26 cellular contexts compared by ENCODE assay signal in genomic region chr11:57551941-57552340, GRCh38. TPM values are rescaled to one million over a fixed set of nuclear protein-coding genes. Genes with fewer than 3 reads are reported as not detected.
"Had no signal": no experiment of that assay in that cellular context is flagged by ENCODE, and none has a peak within 500 bp of the region (broad histone marks: within the 10 kb centered on the region; RNA-seq: fewer than 3 reads in every experiment).

No MANE protein-coding gene starts in this region.

- H3K4me3 Mint-ChIP-seq: activated naive CD4-positive, alpha-beta T cell treated with anti-CD3 and anti-CD28 coated beads, Interleukin-2, amount 50 U/mL, for 24 hours; activated T-cell treated with anti-CD3 and anti-CD28 coated beads, Interleukin-2, amount 50 U/mL, for 72 hours; naive thymus-derived CD4-positive, alpha-beta T cell; stimulated activated naive CD8-positive, alpha-beta T cell treated with anti-CD3 and anti-CD28 coated beads, Interleukin-15, Interleukin-2, amounts not matched to agents 100 ng/mL and 50 ng/mL, for 24 hours; T-cell had no signal

- H3K27me3 Mint-ChIP-seq: activated naive CD4-positive, alpha-beta T cell treated with anti-CD3 and anti-CD28 coated beads, Interleukin-2, amount 50 U/mL, for 24 hours; naive thymus-derived CD4-positive, alpha-beta T cell; stimulated activated naive CD8-positive, alpha-beta T cell treated with anti-CD3 and anti-CD28 coated beads, Interleukin-15, Interleukin-2, amounts not matched to agents 100 ng/mL and 50 ng/mL, for 24 hours; T-cell had no signal

- H3K27me3 ChIP-seq: adrenal gland, ascending aorta, esophagus muscularis mucosa, right atrium auricular region, thyroid gland, upper lobe of right lung had no signal

- H3K4me1 ChIP-seq: ascending aorta, left ventricle myocardium inferior, psoas muscle, right atrium auricular region, thyroid gland, upper lobe of right lung had no signal

- ATAC-seq: activated T-cell treated with anti-CD3 and anti-CD28 coated beads, Interleukin-2, amount 50 U/mL, for 72 hours; naive thymus-derived CD4-positive, alpha-beta T cell; psoas muscle; T-cell; upper lobe of right lung had no signal

- DNase-seq: activated CD8-positive, alpha-beta memory T cell treated with anti-CD3 and anti-CD28 coated beads, Interleukin-2, amount 50 U/mL, for 48 hours; activated effector memory CD4-positive, alpha-beta T cell treated with anti-CD3 and anti-CD28 coated beads, Interleukin-2, amount 50 U/mL, for 16 hours; activated T-cell treated with anti-CD3 and anti-CD28 coated beads, Interleukin-2, amount 50 U/mL, for 72 hours; central memory CD4-positive, alpha-beta T cell; effector memory CD4-positive, alpha-beta T cell; left ventricle myocardium inferior; naive thymus-derived CD4-positive, alpha-beta T cell; psoas muscle; stimulated activated CD4-positive, alpha-beta T cell treated with anti-CD3 and anti-CD28 coated beads, Interleukin-4, amount 100 ng/mL, for 4 hours; substantia nigra; T-cell; thyroid gland; upper lobe of right lung; WERI-Rb-1 had no signal

- H3K27ac Mint-ChIP-seq: activated T-cell treated with anti-CD3 and anti-CD28 coated beads, Interleukin-2, amount 50 U/mL, for 72 hours; stimulated activated naive CD8-positive, alpha-beta T cell treated with anti-CD3 and anti-CD28 coated beads, Interleukin-15, Interleukin-2, amounts not matched to agents 100 ng/mL and 50 ng/mL, for 24 hours; T-cell had no signal

- H3K36me3 ChIP-seq: WERI-Rb-1 had no signal

- H3K9me3 Mint-ChIP-seq: activated naive CD4-positive, alpha-beta T cell treated with anti-CD3 and anti-CD28 coated beads, Interleukin-2, amount 50 U/mL, for 24 hours; activated T-cell treated with anti-CD3 and anti-CD28 coated beads, Interleukin-2, amount 50 U/mL, for 72 hours; naive thymus-derived CD4-positive, alpha-beta T cell; stimulated activated naive CD8-positive, alpha-beta T cell treated with anti-CD3 and anti-CD28 coated beads, Interleukin-15, Interleukin-2, amounts not matched to agents 100 ng/mL and 50 ng/mL, for 24 hours; T-cell had no signal

- H3K27ac ChIP-seq: adrenal gland, ascending aorta, esophagus muscularis mucosa, left ventricle myocardium inferior, psoas muscle, right atrium auricular region, thyroid gland, upper lobe of right lung, WERI-Rb-1 had no signal

- H3K9me3 ChIP-seq: adrenal gland, ascending aorta, esophagus muscularis mucosa, left ventricle myocardium inferior, psoas muscle, right atrium auricular region, thyroid gland, upper lobe of right lung had no signal

- H3K4me3 ChIP-seq: adrenal gland, ascending aorta, esophagus muscularis mucosa, left ventricle myocardium inferior, psoas muscle, right atrium auricular region, thyroid gland, upper lobe of right lung had no signal

RNA-seq across cellular contexts. Expression of gene SMTNL1, which starts 14.5 kb away (rescaled TPM):
- total RNA-seq: activated CD8-positive, alpha-beta memory T cell treated with anti-CD3 and anti-CD28 coated beads for 36 hours; activated T-cell treated with anti-CD3 and anti-CD28 coated beads, Interleukin-2, amount 50 U/mL, for 72 hours; ascending aorta; dermis microvascular lymphatic vessel endothelial cell; endothelial cell of umbilical vein; esophagus muscularis mucosa; frontal cortex; left ventricle myocardium inferior; lung microvascular endothelial cell; naive thymus-derived CD4-positive, alpha-beta T cell; osteocyte; right atrium auricular region; T-cell; thyroid gland; upper lobe of right lung had no signal
- polyA plus RNA-seq: adrenal gland, endothelial cell of umbilical vein had no signal

RNA-seq across cellular contexts. Expression of gene TIMM10, which starts 21.4 kb away (rescaled TPM):
- total RNA-seq: ascending aorta had no signal

RNA-seq across cellular contexts. Expression of gene SERPING1, which starts 45.5 kb away (rescaled TPM):
- total RNA-seq: activated CD8-positive, alpha-beta memory T cell treated with anti-CD3 and anti-CD28 coated beads for 36 hours; activated T-cell treated with anti-CD3 and anti-CD28 coated beads, Interleukin-2, amount 50 U/mL, for 72 hours; dermis microvascular lymphatic vessel endothelial cell; endothelial cell of umbilical vein had no signal
- polyA plus RNA-seq: naive thymus-derived CD4-positive, alpha-beta T cell had no signal
